1 cellular context compared by ENCODE assay signal in genomic region chr9:122835313-122835731, GRCh38.
TF ChIP-seq lines count a peak whose summit lies in the region.

No MANE protein-coding gene starts in this region.

TF ChIP-seq in GM23338, 12 proteins besides CTCF, POLR2A, EP300 and RAD21 (continued from another document):
- no peak for TF ChIP-seq ZNF462 (CRISPR knock-in tag; IDR thresholded peaks at IDR 0.05)
- no peak for TF ChIP-seq ZNF331 (CRISPR knock-in tag; IDR thresholded peaks at IDR 0.05; ENCODE audit: low read depth)
- TF ChIP-seq REST (IDR thresholded peaks at IDR 0.05; ENCODE audit: unreplicated experiment), result no peak
- TF ChIP-seq EZH2phosphoT487 (IDR thresholded peaks at IDR 0.05; ENCODE audit: unreplicated experiment), result no peak
- TF ChIP-seq EZH2 (IDR thresholded peaks at IDR 0.05; ENCODE audit: low read depth, unreplicated experiment), result no peak
- no peak for TF ChIP-seq ZNF114 (CRISPR knock-in tag; IDR thresholded peaks at IDR 0.05)
TF ChIP-seq in GM23338: peak in this region for 0.
